Comparison of ENCODE assay signal across 10 cellular contexts in the genomic region with DNA sequence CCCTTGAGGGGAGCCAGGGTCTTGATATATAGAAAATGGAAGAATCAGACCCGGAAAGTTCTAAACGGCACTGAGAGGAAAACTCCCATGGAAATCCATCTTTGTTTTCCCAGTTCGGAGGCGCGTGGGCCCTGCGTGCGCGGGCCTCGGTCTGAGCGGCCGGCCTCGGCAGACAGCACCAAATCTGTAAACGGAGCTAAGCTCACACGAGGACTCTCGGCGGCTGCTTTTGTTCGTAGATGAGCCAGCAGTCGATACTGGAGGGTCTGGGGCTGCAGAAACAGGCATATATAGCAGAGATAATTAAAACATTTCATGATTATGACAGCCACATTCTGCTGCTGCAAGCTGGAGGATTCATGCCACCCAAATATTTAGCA.
DNase-seq lines count a peak whose midpoint lies in the region; ATAC-seq and TF ChIP-seq lines count a peak whose summit lies in the region.
"Had no signal": no experiment of that assay in that cellular context is flagged by ENCODE, and none has a peak within 500 bp of the region (broad histone marks: within the 10 kb centered on the region; RNA-seq: fewer than 3 reads in every experiment).

No MANE protein-coding gene starts in this region.

- H3K27me3 ChIP-seq in breast epithelium (no peaks in the 10 kb centered on the region), left lung (no peaks in the 10 kb centered on the region)

- H3K4me1 ChIP-seq in breast epithelium = peaks cover 9 to 34% of the 10 kb centered on the region in 2 donors
- peaks cover 45 to 87% of the 10 kb centered on the region in 2 donors for H3K4me1 ChIP-seq in left lung

- DNase-seq in HS-27A (ENCODE audit: low read depth) = peak; percentile 22
- peak in 1 of 2 donors; percentile 48 for DNase-seq in breast epithelium (ENCODE audit: low spot score in 2 of 2)
- peak in 1 of 2 donors; percentile 42 for DNase-seq in left lung
- DNase-seq in superior temporal gyrus (ENCODE audit: extremely low spot score) = peak; percentile 72
- no peak for DNase-seq in activated CD4-positive, alpha-beta T cell treated with anti-CD3 and anti-CD28 coated beads, Interleukin-2, amount 50 U/mL, for 4 hours
- DNase-seq in NCI-H345 treated with DMSO at 0.1 percent for 48 hours (lab: John Stamatoyannopoulos, UW; ENCODE audit: unreplicated experiment) = no peak
- no peak for DNase-seq in NCI-H2107 (lab: John Stamatoyannopoulos, UW)
- DNase-seq: activated T-cell treated with anti-CD3 and anti-CD28 coated beads for 4 hours, NCI-H1436 had no signal

- H3K9me3 ChIP-seq in breast epithelium (no peaks in the 10 kb centered on the region), left lung (no peaks in the 10 kb centered on the region)

- ATAC-seq in left lung = no peak
- ATAC-seq in GM21723 (IDR thresholded peaks at IDR 0.05; ENCODE audit: unreplicated experiment) = no peak

- H3K27ac ChIP-seq in breast epithelium (peak overlapping the region; percentile 99 to 100), left lung (peak overlapping the region; percentile 97 to 98)

- H3K4me3 ChIP-seq in breast epithelium (peak overlapping the region; percentile 85 to 98 (median 97)), left lung (peak overlapping the region; percentile 32 to 75)

- TF ChIP-seq CTCF in breast epithelium (IDR thresholded peaks at IDR 0.05) = no peak
- TF ChIP-seq CTCF in left lung (IDR thresholded peaks at IDR 0.05) = no peak

- intact Hi-C loops in breast epithelium (cut with DNase I; ENCODE audit: low total_unique reads) (no loop called here), left lung (cut with DNase I) (no loop called here)

- no peak for TF ChIP-seq POLR2A in breast epithelium (IDR thresholded peaks at IDR 0.05)

- H3K36me3 ChIP-seq in breast epithelium (no peaks in the 10 kb centered on the region), left lung (peaks cover 0 to 32% of the 10 kb centered on the region in 2 donors)

Comparison
In these comparisons a context has a peak if more than half of its experiments do, and no peak if none do; other contexts are left out.
1. DNase-seq: peak in HS-27A (single experiment) and superior temporal gyrus (single experiment); none in activated CD4-positive, alpha-beta T cell treated with anti-CD3 and anti-CD28 coated beads, Interleukin-2, amount 50 U/mL, for 4 hours (0 of 2), NCI-H345 treated with DMSO at 0.1 percent for 48 hours (single experiment) and NCI-H2107 (single experiment).